In genomic region chr3:67654099-67654831, GRCh38 we compare ENCODE assay signal across 8 cellular contexts. TPM values are rescaled to one million over a fixed set of nuclear protein-coding genes. Genes with fewer than 3 reads are reported as not detected.
A peak's percentile ranks its signal among the peaks of the same experiment; 100 is the strongest.
DNase-seq lines count a peak whose midpoint lies in the region; ATAC-seq, FAIRE-seq and TF ChIP-seq lines count a peak whose summit lies in the region.

Gene SUCLG2 (minus strand): TSS chr3:67654612. CDS start chr3:67654586, 26 bp downstream.

- DNase-seq in SIG-M5 treated with dmso at 0.1 percent for 504 hours (lab: John Stamatoyannopoulos, UW; ENCODE audit: unreplicated experiment), result peak; percentile 86
- no peak for DNase-seq in SIG-M5 (lab: John Stamatoyannopoulos, UW)
- peak; percentile 24 for DNase-seq in NCI-H2171 (lab: John Stamatoyannopoulos, UW)
- peak; percentile 60 for DNase-seq in activated CD4-positive, CD25-positive, alpha-beta regulatory T cell treated with anti-CD3 and anti-CD28 coated beads, Interleukin-2, amount 50 U/mL, for 16 hours (ENCODE audit: low read depth, low spot score)
- DNase-seq in central memory CD4-positive, alpha-beta T cell, result peak; percentile 74
- no peak for DNase-seq in keratinocyte (ENCODE audit: low read depth, low spot score)
- DNase-seq in stimulated activated CD4-positive, alpha-beta T cell treated with anti-CD3 and anti-CD28 coated beads, Interleukin-15, amount 100 ng/mL, for 1 hour (ENCODE audit: low read depth in 1 of 2, low spot score in 1 of 2), result peak; percentile 63 to 76

- peak within 1 kb of the TSS; percentile 67 to 90 (median 89) for H3K4me3 ChIP-seq in keratinocyte (ENCODE audit: control insufficient read depth in 2 of 3, extremely low read depth in 1 of 3, insufficient read depth in 2 of 3, low read depth in 1 of 3, low read length in 3 of 3)

- no peaks in the 10 kb centered on the region for H3K9me3 ChIP-seq in keratinocyte (ENCODE audit: control insufficient read depth, low read depth, low read length)

- peak; percentile 64 for ATAC-seq in HG02943 (IDR thresholded peaks at IDR 0.05; ENCODE audit: low read depth, unreplicated experiment)

- peak within 1 kb of the TSS; percentile 92 for H3K9ac ChIP-seq in keratinocyte (ENCODE audit: control insufficient read depth, extremely low read depth, insufficient read depth, low read length)

- TF ChIP-seq CTCF in keratinocyte (optimal IDR thresholded peaks at IDR 0.05 in 1 of 3, IDR thresholded peaks at IDR 0.05 in 1 of 3, conservative IDR thresholded peaks at IDR 0.05 in 1 of 3; ENCODE audit: extremely low read depth in 1 of 3, insufficient read depth in 2 of 3, low read length in 3 of 3), result no peak

- FAIRE-seq in keratinocyte (lab: Jason Lieb, UNC), result no peak

- H3K79me2 ChIP-seq in keratinocyte (ENCODE audit: control insufficient read depth, insufficient read depth, low read length), result peaks cover 29% of the 10 kb centered on the region

- peak within 1 kb of the TSS; percentile 90 for H3K27ac ChIP-seq in keratinocyte (ENCODE audit: control insufficient read depth, insufficient read depth, low read length)

- no peaks in the 10 kb centered on the region for H3K9me1 ChIP-seq in keratinocyte (ENCODE audit: control insufficient read depth, extremely low read depth, insufficient read depth, low read length)

- peak within 1 kb of the TSS; percentile 86 for H3K4me2 ChIP-seq in keratinocyte (ENCODE audit: control insufficient read depth, extremely low read depth, insufficient read depth, low read depth, low read length)

- dilution Hi-C loops in keratinocyte (cut with MboI; ENCODE audit: extremely low pct_ligation_motif_present, low sequenced_read_pairs), result no loop called here

- H4K20me1 ChIP-seq in keratinocyte (ENCODE audit: control insufficient read depth, extremely low read depth, insufficient read depth, low read length), result no peaks in the 10 kb centered on the region

- no peaks in the 10 kb centered on the region for H3K36me3 ChIP-seq in keratinocyte (ENCODE audit: control insufficient read depth in 2 of 2, extremely low read depth in 1 of 2, insufficient read depth in 2 of 2, low read length in 2 of 2)

- peaks cover 7% of the 10 kb centered on the region for H3K4me1 ChIP-seq in keratinocyte (ENCODE audit: control insufficient read depth, extremely low read depth, insufficient read depth, low read length)

- peak within 1 kb of the TSS; percentile 99 for H2AFZ ChIP-seq in keratinocyte (ENCODE audit: control insufficient read depth, low read length)

- H3K27me3 ChIP-seq in keratinocyte (ENCODE audit: control insufficient read depth, extremely low read depth, insufficient read depth, low read length), result no peaks in the 10 kb centered on the region

RNA-seq across cellular contexts. Expression of gene SUCLG2, which starts in this region (rescaled TPM):
- polyA plus RNA-seq in keratinocyte, result 15.6 to 26.7 TPM (median 20.5 TPM) in 3 replicates
- 19.9 TPM for polyA plus RNA-seq in keratinocyte (2011; ENCODE audit: low read depth)
- polyA plus RNA-seq in keratinocyte (2011; cell fraction: cytosol; rRNA removed), result 18.0 and 25.0 TPM in 2 replicates
- 10.9 and 13.6 TPM in 2 replicates for polyA plus RNA-seq in keratinocyte (2011; cell fraction: nucleus; rRNA removed)
- polyA plus RNA-seq in keratinocyte (2012; ENCODE audit: low replicate concordance), result 18.4 and 25.2 TPM in 2 replicates
- polyA minus RNA-seq in keratinocyte, result 3.1 to 18.3 TPM (median 9.6 TPM) in 3 replicates
- 17.6 TPM for polyA minus RNA-seq in keratinocyte (2011; cell fraction: cytosol; rRNA and poly(A)+ RNA removed)
- polyA minus RNA-seq in keratinocyte (2011; cell fraction: nucleus; rRNA and poly(A)+ RNA removed), result 10.2 and 15.4 TPM in 2 replicates

Comparison
In these comparisons a context has a peak if more than half of its experiments do, and no peak if none do; other contexts are left out.
1. DNase-seq: peak in SIG-M5 treated with dmso at 0.1 percent for 504 hours (single experiment), NCI-H2171 (single experiment), activated CD4-positive, CD25-positive, alpha-beta regulatory T cell treated with anti-CD3 and anti-CD28 coated beads, Interleukin-2, amount 50 U/mL, for 16 hours (single experiment), central memory CD4-positive, alpha-beta T cell (single experiment) and stimulated activated CD4-positive, alpha-beta T cell treated with anti-CD3 and anti-CD28 coated beads, Interleukin-15, amount 100 ng/mL, for 1 hour (2 of 2); none in SIG-M5 (single experiment) and keratinocyte (single experiment).